9 cellular contexts compared by ENCODE assay signal in the genomic region with DNA sequence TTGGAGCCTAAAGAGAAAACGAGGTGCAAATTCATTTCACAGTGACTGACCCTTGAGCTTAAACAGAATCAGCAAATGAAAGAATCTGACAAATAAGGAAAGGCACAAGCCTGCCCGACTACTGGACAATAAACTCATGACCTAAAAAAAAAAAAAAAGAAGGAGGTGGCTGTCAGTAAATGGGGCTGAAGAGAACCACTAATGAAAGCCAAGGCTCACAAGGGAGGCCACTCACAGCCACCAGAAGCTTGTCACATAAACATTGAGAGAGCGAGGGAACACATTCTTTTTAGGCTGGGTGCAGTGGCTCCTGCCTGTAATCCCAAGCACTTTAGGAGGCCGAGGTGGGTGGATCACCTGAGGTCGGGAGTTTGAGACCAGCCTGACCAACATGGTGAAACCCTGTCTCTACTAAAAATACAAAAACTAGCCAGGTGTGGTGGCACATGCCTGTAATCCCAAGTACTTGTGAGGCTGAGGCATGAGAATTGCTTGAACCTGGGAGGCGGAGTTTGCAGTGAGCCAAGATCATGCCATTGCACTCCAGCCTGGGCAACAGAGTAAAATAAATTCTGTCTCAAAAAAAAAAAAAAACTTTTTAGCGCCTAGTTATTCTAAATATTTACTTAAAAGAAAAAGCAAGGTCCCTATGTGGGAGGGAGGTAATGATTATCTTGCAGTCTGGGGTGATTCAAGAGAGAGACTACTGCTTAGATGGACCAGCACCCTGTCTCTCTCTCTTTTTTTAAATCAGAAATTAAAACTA. TPM values are rescaled to one million over a fixed set of nuclear protein-coding genes. Genes with fewer than 3 reads are reported as not detected.
"Had no signal": no experiment of that assay in that cellular context is flagged by ENCODE, and none has a peak within 500 bp of the region (broad histone marks: within the 10 kb centered on the region; RNA-seq: fewer than 3 reads in every experiment).

No MANE protein-coding gene starts in this region.

RNA-seq across cellular contexts. Expression of a gene that starts 4.0 kb away (rescaled TPM):
- total RNA-seq: LHCN-M2, MCF 10A, NCI-H460, OCI-LY7, PC-9, Right ventricle myocardium inferior, RPMI7951, SJCRH30, SK-MEL-5 had no signal
